In the genomic region with DNA sequence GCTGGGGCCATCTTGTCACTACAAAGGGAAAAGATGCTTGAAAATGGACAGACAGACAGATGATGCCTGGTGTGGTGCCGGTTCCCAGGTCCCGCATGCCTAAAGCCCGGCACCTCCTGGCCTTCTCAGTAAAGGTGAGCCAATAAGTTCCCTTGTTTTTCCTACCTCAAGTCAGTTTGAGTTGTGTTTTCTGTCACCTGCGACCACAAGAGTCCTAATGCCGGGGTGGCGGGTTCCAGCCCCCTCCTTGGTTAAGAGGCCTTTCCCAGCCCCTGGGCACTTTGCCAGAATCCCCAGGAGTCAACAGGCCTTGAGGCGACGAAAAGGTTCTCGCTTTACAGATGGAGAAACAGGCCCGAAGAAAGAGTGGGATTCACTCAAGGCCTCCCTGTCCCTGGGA, we compare ENCODE assay signal across 1 cellular context.
TF ChIP-seq lines count a peak whose summit lies in the region.

No MANE protein-coding gene starts in this region.

TF ChIP-seq in H1, 55 proteins besides CTCF, POLR2A, EP300 and RAD21:
- no peak for TF ChIP-seq ZNF274 (IDR thresholded peaks at IDR 0.05; ENCODE audit: borderline replicate concordance, extremely low read depth, low read length)
- TF ChIP-seq RXRA (IDR thresholded peaks at IDR 0.05; ENCODE audit: insufficient read depth, low read depth, low read length) = no peak
- no peak for TF ChIP-seq SP2 (IDR thresholded peaks at IDR 0.05; ENCODE audit: low read length)
- TF ChIP-seq BACH1 (IDR thresholded peaks at IDR 0.05; ENCODE audit: low read length) = no peak
- TF ChIP-seq GTF2F1 (IDR thresholded peaks at IDR 0.05; ENCODE audit: borderline replicate concordance, low read depth, low read length) = no peak
- no peak for TF ChIP-seq BRCA1 (IDR thresholded peaks at IDR 0.05; ENCODE audit: low read depth, low read length)
- no peak for TF ChIP-seq NANOG (IDR thresholded peaks at IDR 0.05; ENCODE audit: insufficient read depth, low read depth, low read length, poor library complexity, severe bottlenecking)
- no peak for TF ChIP-seq EGR1 (IDR thresholded peaks at IDR 0.05; ENCODE audit: borderline replicate concordance, low read depth, low read length)
- no peak for TF ChIP-seq SUZ12 (IDR thresholded peaks at IDR 0.05; ENCODE audit: low read length)
- TF ChIP-seq CTBP2 (IDR thresholded peaks at IDR 0.05; ENCODE audit: borderline replicate concordance, insufficient read depth, insufficient read length, low read length) = no peak
- no peak for TF ChIP-seq CBX5 (IDR thresholded peaks at IDR 0.05; ENCODE audit: low read depth, low read length)
- no peak for TF ChIP-seq RNF2 (IDR thresholded peaks at IDR 0.05; ENCODE audit: borderline replicate concordance, low read depth, low read length, missing control alignments, poor library complexity, severe bottlenecking)
- TF ChIP-seq JUN (IDR thresholded peaks at IDR 0.05; ENCODE audit: low read depth, low read length) = no peak
- TF ChIP-seq PHF8 (conservative IDR thresholded peaks at IDR 0.05; ENCODE audit: low read depth, low read length) = no peak
- TF ChIP-seq TBP (IDR thresholded peaks at IDR 0.05; ENCODE audit: low read depth, low read length) = no peak
- TF ChIP-seq CREB1 (IDR thresholded peaks at IDR 0.05) = no peak
- TF ChIP-seq, protein P1, sequence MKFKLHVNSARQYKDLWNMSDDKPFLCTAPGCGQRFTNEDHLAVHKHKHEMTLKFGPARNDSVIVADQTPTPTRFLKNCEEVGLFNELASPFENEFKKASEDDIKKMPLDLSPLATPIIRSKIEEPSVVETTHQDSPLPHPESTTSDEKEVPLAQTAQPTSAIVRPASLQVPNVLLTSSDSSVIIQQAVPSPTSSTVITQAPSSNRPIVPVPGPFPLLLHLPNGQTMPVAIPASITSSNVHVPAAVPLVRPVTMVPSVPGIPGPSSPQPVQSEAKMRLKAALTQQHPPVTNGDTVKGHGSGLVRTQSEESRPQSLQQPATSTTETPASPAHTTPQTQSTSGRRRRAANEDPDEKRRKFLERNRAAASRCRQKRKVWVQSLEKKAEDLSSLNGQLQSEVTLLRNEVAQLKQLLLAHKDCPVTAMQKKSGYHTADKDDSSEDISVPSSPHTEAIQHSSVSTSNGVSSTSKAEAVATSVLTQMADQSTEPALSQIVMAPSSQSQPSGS (IDR thresholded peaks at IDR 0.05; ENCODE audit: low read length) = no peak
